In the genomic region with DNA sequence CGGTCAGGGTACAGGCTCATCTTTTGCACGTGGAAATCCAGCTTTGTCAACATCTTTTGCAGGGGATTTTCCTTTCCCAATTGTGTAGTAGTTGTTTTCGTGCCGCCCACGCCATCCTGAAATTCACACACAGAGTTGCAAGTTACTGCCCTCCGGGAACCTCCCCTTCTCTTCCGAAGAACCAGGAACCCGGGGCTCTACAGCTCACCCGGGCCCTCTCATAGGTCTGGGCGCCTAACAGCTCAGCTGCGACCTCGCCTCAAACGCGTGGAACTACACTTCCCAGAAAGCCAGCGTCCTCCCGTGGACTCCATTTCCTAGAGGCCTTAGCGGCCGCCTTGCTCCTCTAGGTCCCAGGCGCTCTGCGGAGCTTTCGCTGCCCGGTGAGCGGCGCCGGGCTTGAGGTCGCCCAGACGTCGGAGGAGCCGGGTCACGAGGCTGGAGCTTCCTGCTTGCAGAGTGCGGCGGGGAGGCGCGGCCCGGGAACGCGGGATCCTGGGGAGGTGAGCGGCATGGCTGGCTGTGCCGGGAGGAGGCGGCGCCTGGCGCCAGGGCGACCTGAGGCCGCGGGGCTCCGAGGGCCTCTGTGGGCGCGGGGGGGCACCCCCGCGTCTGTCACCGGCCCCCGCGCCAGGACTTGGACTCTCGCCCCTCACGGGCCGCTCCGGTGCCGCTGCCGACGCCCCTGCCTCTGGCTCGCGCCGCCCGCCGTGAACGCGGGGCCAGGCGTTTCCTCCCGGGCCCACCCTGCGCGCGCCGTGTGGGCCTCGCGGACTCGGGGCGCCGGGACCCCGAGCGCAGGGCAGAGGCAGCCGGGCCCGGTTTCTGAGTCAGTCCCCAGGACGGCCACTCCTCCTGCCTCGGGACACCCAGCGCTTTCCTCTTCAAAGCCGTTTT, we compare ENCODE assay signal across 8 cellular contexts. TPM values are rescaled to one million over a fixed set of nuclear protein-coding genes. Genes with fewer than 3 reads are reported as not detected.
DNase-seq lines count a peak whose midpoint lies in the region; ATAC-seq and TF ChIP-seq lines count a peak whose summit lies in the region.

A gene (plus strand): TSS at position 329 of the 897 bp plus-strand sequence. CDS start 1,095 bp downstream, outside the sequence.

- H3K27me3 ChIP-seq in neural cell (ENCODE audit: insufficient read depth, low read depth, low read length) = no peaks in the 10 kb centered on the region

- no peaks in the 10 kb centered on the region for H3F3A ChIP-seq in neural cell (ENCODE audit: insufficient read depth, low read length, poor library complexity, severe bottlenecking)

- DNase-seq in ELF-1 (ENCODE audit: low read depth, low spot score) (peak; percentile 96), H4 (ENCODE audit: low spot score) (peak; percentile 93), LNCaP clone FGC (ENCODE audit: low read depth) (peak; percentile 85), SHP77 treated with DMSO at 0.1 percent for 48 hours (lab: John Stamatoyannopoulos, UW) (peak; percentile 77), activated gamma-delta T cell (lab: John Stamatoyannopoulos, UW) (peak; percentile 64), fibroblast of villous mesenchyme (ENCODE audit: low read depth) (peak; percentile 96)
- peak; percentile 82 to 89 for DNase-seq in stimulated activated naive CD8-positive, alpha-beta T cell treated with anti-CD3 and anti-CD28 coated beads, Interleukin-15, amount 100 ng/mL, for 72 hours

- H3K27ac Mint-ChIP-seq in stimulated activated naive CD8-positive, alpha-beta T cell treated with anti-CD3 and anti-CD28 coated beads, Interleukin-15, amount 100 ng/mL, for 72 hours = peak within 1 kb of the TSS; percentile 91 to 92

- peaks cover 4% of the 10 kb centered on the region for H3K27me3 Mint-ChIP-seq in stimulated activated naive CD8-positive, alpha-beta T cell treated with anti-CD3 and anti-CD28 coated beads, Interleukin-15, amount 100 ng/mL, for 72 hours

- H3K4me3 ChIP-seq in LNCaP clone FGC (ENCODE audit: low read depth, low read length) (peak within 1 kb of the TSS; percentile 65), fibroblast of villous mesenchyme (ENCODE audit: low read depth, low read length) (peak within 1 kb of the TSS; percentile 67), neural cell (ENCODE audit: low read length) (peak within 1 kb of the TSS; percentile 83)

- peak; percentile 98 for ATAC-seq in stimulated activated naive CD8-positive, alpha-beta T cell treated with anti-CD3 and anti-CD28 coated beads, Interleukin-15, amount 100 ng/mL, for 72 hours

- H3K9ac ChIP-seq in neural cell (ENCODE audit: low read length) = peak within 1 kb of the TSS; percentile 75

- H3K9me3 Mint-ChIP-seq in stimulated activated naive CD8-positive, alpha-beta T cell treated with anti-CD3 and anti-CD28 coated beads, Interleukin-15, amount 100 ng/mL, for 72 hours = no peaks in the 10 kb centered on the region

- no peaks in the 10 kb centered on the region for H3K9me2 ChIP-seq in neural cell (ENCODE audit: insufficient read depth, low read length)

- peak; percentile 62 for TF ChIP-seq RAD21 in neural cell (conservative IDR thresholded peaks at IDR 0.05)

- TF ChIP-seq CTCF in LNCaP clone FGC (IDR thresholded peaks at IDR 0.05; ENCODE audit: control insufficient read depth, extremely low read depth, insufficient read depth) = no peak
- peak; percentile 23 for TF ChIP-seq CTCF in fibroblast of villous mesenchyme (IDR thresholded peaks at IDR 0.05; ENCODE audit: insufficient read depth, low read depth, low read length)
- TF ChIP-seq CTCF in neural cell (IDR thresholded peaks at IDR 0.05; ENCODE audit: poor library complexity, severe bottlenecking) = peak; percentile 58

- H3K4me3 Mint-ChIP-seq in stimulated activated naive CD8-positive, alpha-beta T cell treated with anti-CD3 and anti-CD28 coated beads, Interleukin-15, amount 100 ng/mL, for 72 hours = peak within 1 kb of the TSS; percentile 90 to 95

- peak; percentile 34 for TF ChIP-seq EP300 in neural cell (conservative IDR thresholded peaks at IDR 0.05; ENCODE audit: poor library complexity, severe bottlenecking)

- no peaks in the 10 kb centered on the region for H4K20me1 ChIP-seq in neural cell (ENCODE audit: insufficient read depth)

- H3K4me1 Mint-ChIP-seq in stimulated activated naive CD8-positive, alpha-beta T cell treated with anti-CD3 and anti-CD28 coated beads, Interleukin-15, amount 100 ng/mL, for 72 hours = peaks cover 26% of the 10 kb centered on the region

- H3K79me2 ChIP-seq in neural cell (replicated peaks; ENCODE audit: insufficient read depth, low read length) = no peaks in the 10 kb centered on the region

- H2AFZ ChIP-seq in neural cell (ENCODE audit: low read depth, low read length) = peak within 1 kb of the TSS; percentile 30

- H3K27ac ChIP-seq in neural cell (ENCODE audit: low read length) = peak within 1 kb of the TSS; percentile 61

- H3K36me3 ChIP-seq in neural cell (ENCODE audit: insufficient read depth, low read length) = no peaks in the 10 kb centered on the region

- no peak within 1 kb of the TSS for H3K4me2 ChIP-seq in neural cell (ENCODE audit: low read length)

- H3K9me3 ChIP-seq in neural cell (ENCODE audit: low read length) = no peaks in the 10 kb centered on the region

TF ChIP-seq in neural cell, 6 proteins besides CTCF, POLR2A, EP300 and RAD21:
- TF ChIP-seq MXI1 (conservative IDR thresholded peaks at IDR 0.05; ENCODE audit: poor library complexity, severe bottlenecking) = peak; percentile 90
- TF ChIP-seq EZH2 (IDR thresholded peaks at IDR 0.05; ENCODE audit: borderline replicate concordance, insufficient read depth, low read length, poor library complexity, severe bottlenecking) = no peak
- peak; percentile 67 for TF ChIP-seq TAF1 (IDR thresholded peaks at IDR 0.05; ENCODE audit: low read depth)
- TF ChIP-seq POLR2AphosphoS5 (IDR thresholded peaks at IDR 0.05) = peak; percentile 86
- TF ChIP-seq SMC3 (conservative IDR thresholded peaks at IDR 0.05; ENCODE audit: poor library complexity) = peak; percentile 65
- TF ChIP-seq, protein P1, sequence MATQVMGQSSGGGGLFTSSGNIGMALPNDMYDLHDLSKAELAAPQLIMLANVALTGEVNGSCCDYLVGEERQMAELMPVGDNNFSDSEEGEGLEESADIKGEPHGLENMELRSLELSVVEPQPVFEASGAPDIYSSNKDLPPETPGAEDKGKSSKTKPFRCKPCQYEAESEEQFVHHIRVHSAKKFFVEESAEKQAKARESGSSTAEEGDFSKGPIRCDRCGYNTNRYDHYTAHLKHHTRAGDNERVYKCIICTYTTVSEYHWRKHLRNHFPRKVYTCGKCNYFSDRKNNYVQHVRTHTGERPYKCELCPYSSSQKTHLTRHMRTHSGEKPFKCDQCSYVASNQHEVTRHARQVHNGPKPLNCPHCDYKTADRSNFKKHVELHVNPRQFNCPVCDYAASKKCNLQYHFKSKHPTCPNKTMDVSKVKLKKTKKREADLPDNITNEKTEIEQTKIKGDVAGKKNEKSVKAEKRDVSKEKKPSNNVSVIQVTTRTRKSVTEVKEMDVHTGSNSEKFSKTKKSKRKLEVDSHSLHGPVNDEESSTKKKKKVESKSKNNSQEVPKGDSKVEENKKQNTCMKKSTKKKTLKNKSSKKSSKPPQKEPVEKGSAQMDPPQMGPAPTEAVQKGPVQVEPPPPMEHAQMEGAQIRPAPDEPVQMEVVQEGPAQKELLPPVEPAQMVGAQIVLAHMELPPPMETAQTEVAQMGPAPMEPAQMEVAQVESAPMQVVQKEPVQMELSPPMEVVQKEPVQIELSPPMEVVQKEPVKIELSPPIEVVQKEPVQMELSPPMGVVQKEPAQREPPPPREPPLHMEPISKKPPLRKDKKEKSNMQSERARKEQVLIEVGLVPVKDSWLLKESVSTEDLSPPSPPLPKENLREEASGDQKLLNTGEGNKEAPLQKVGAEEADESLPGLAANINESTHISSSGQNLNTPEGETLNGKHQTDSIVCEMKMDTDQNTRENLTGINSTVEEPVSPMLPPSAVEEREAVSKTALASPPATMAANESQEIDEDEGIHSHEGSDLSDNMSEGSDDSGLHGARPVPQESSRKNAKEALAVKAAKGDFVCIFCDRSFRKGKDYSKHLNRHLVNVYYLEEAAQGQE (IDR thresholded peaks at IDR 0.05; ENCODE audit: borderline replicate concordance) = peak; percentile 30

RNA-seq across cellular contexts. Expression of the gene that starts here (rescaled TPM):
- total RNA-seq in H4 (2014; rRNA removed; shearing (Covaris generic)) = 4.8 and 7.8 TPM in 2 replicates
- total RNA-seq in fibroblast of villous mesenchyme = 10.3 and 12.5 TPM in 2 replicates
- polyA plus RNA-seq in neural cell = 30.0 and 35.1 TPM in 2 replicates
- 34.3 and 37.7 TPM in 2 replicates for polyA minus RNA-seq in neural cell

Comparison
In these comparisons a context has a peak if more than half of its experiments do, and no peak if none do; other contexts are left out.
1. Peak in every context shown above with its lines: DNase-seq, ATAC-seq, H3K4me3 ChIP-seq and H3K27ac ChIP-seq.